In the genomic region with DNA sequence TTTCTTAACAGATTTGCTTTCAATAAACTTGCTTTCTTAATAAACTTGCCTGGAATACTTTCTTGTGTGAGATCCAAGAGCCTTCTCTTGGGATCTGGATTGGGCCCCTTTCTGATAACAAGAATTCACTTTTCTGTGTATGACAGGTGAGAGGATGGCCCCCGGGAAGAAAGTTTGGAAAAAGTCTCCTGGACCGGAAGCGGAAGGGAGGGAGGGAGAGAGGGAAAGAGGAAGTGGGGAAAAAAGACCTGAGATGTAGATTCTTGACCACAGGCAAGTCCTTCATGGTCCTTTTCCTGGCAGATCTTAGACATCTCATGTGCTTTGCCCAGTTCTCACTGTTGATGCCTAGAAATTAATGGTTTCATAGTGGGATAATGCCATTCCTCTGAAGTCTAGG, we compare ENCODE assay signal across 29 cellular contexts.
A peak's percentile ranks its signal among the peaks of the same experiment; 100 is the strongest.
DNase-seq lines count a peak whose midpoint lies in the region; ATAC-seq, FAIRE-seq and TF ChIP-seq lines count a peak whose summit lies in the region.
"Had no signal": no experiment of that assay in that cellular context is flagged by ENCODE, and none has a peak within 500 bp of the region (broad histone marks: within the 10 kb centered on the region; RNA-seq: fewer than 3 reads in every experiment).

No MANE protein-coding gene starts in this region.

- H2AFZ ChIP-seq in H1 (ENCODE audit: low read length): no peak overlapping the region
- H2AFZ ChIP-seq in smooth muscle cell (ENCODE audit: low read depth): peak overlapping the region; percentile 100

- H3K4me3 Mint-ChIP-seq in activated T-cell treated with anti-CD3 and anti-CD28 coated beads, Interleukin-2, amount 50 U/mL, for 72 hours: no peak overlapping the region
- H3K4me3 Mint-ChIP-seq in activated CD4-positive, alpha-beta memory T cell treated with anti-CD3 and anti-CD28 coated beads, Interleukin-2, amount 10 ng/mL, durations not matched to agents 7 days and 5 days: no peak overlapping the region
- H3K4me3 Mint-ChIP-seq: activated CD8-positive, alpha-beta T cell treated with anti-CD3 and anti-CD28 coated beads for 36 hours; T-helper 1 cell treated with Interleukin-12 subunit alpha and Interleukin-12 subunit beta and Interleukin-4 antibody, amounts not matched to agents 30 μg/mL and 1 μg/mL, for 36 hours had no signal

- H4K91ac ChIP-seq in H1 (replicated peaks; ENCODE audit: insufficient read length, low read length): peak overlapping the region; percentile 59

- no peak overlapping the region for H3K14ac ChIP-seq in H1 (ENCODE audit: insufficient read length)

- no peak overlapping the region for H4K8ac ChIP-seq in H1 (ENCODE audit: extremely low read depth, insufficient read depth, low read length)
- no peak overlapping the region for H4K8ac ChIP-seq in mesendoderm (ENCODE audit: low read depth, low read length)

- peaks cover 23% of the 10 kb centered on the region for H3K4me1 ChIP-seq in HUES48 (ENCODE audit: control insufficient read depth, insufficient read depth, low read length)
- H3K4me1 ChIP-seq in H1 (replicated peaks in 1 of 4; ENCODE audit: control insufficient read depth in 3 of 4, insufficient read depth in 4 of 4, low read length in 3 of 4): peaks cover 2 to 15% (median 11%) of the 10 kb centered on the region in 4 experiments; a peak in 4 of 7 replicates
- H3K4me1 ChIP-seq in mesendoderm (ENCODE audit: control insufficient read depth, low read depth, low read length): peaks cover 1% of the 10 kb centered on the region
- peaks cover 15% of the 10 kb centered on the region for H3K4me1 ChIP-seq in smooth muscle cell (ENCODE audit: low read depth)
- H3K4me1 ChIP-seq: transverse colon had no signal

- H3K9me3 ChIP-seq in HUES48 (ENCODE audit: control insufficient read depth, insufficient read depth, low read length) (no peaks in the 10 kb centered on the region), H1 (ENCODE audit: insufficient read depth in 2 of 2, low read depth in 1 of 2, low read length in 1 of 2) (no peaks in the 10 kb centered on the region), smooth muscle cell (replicated peaks; ENCODE audit: low read depth) (no peaks in the 10 kb centered on the region)
- H3K9me3 ChIP-seq: gastroesophageal sphincter, SK-N-SH, stomach, transverse colon had no signal

- H3K79me1 ChIP-seq in H1 (ENCODE audit: low read depth, low read length) (no peaks in the 10 kb centered on the region), mesendoderm (ENCODE audit: low read length) (no peaks in the 10 kb centered on the region)

- peak; percentile 48 for FAIRE-seq in H1 (lab: Jason Lieb, UNC)
- FAIRE-seq: H54, TTC549 had no signal

- no peak for DNase-seq in H1 (ENCODE audit: low read depth in 1 of 2, low spot score in 2 of 2)
- DNase-seq in mesendoderm: peak; percentile 19
- no peak for DNase-seq in smooth muscle cell (lab: John Stamatoyannopoulos, UW; ENCODE audit: unreplicated experiment)
- no peak for DNase-seq in hypothalamus (lab: John Stamatoyannopoulos, UW)
- no peak for DNase-seq in activated T-cell treated with anti-CD3 and anti-CD28 coated beads, Interleukin-2, amount 50 U/mL, for 72 hours
- DNase-seq in activated CD4-positive, alpha-beta memory T cell treated with anti-CD3 and anti-CD28 coated beads, Interleukin-2, amount 10 ng/mL, durations not matched to agents 7 days and 5 days: no peak
- no peak for DNase-seq in GOT3 (lab: John Stamatoyannopoulos, UW)
- DNase-seq: activated CD4-positive, CD25-positive, alpha-beta regulatory T cell treated with anti-CD3 and anti-CD28 coated beads, Interleukin-2, amount 50 U/mL, for 72 hours; activated CD8-positive, alpha-beta T cell treated with anti-CD3 and anti-CD28 coated beads for 36 hours; dermis blood vessel endothelial cell; DMS53; GDM1; mammary epithelial cell; MM.1S; NCI-H1417; NCI-H345; NCI-H82; SK-N-SH; stimulated activated CD8-positive, alpha-beta memory T cell treated with anti-CD3 and anti-CD28 coated beads, Interleukin-4, amount 100 ng/mL, for 48 hours; stomach; transverse colon had no signal

- H3K23ac ChIP-seq in H1 (ENCODE audit: insufficient read length) (no peak overlapping the region), mesendoderm (ENCODE audit: low read length) (no peak overlapping the region)

- peaks cover 7% of the 10 kb centered on the region; the same call in 1 of the 2 replicates for H3K23me2 ChIP-seq in H1 (ENCODE audit: low read depth, low read length)

- TF ChIP-seq EP300 in H1 (IDR thresholded peaks at IDR 0.05; ENCODE audit: borderline replicate concordance in 1 of 2, low read depth in 2 of 2, low read length in 2 of 2): no peak

- CTCF ChIA-PET in H1 (lab: Charles Lee; ENCODE audit: partially characterized antibody): interaction anchor here (0.8 to 2.1 kb wide), 7 partner anchors 8 to 147 kb away, joined by 3 to 5 read pairs (median 3); partner anchors contain the start of gene ID4
- CTCF ChIA-PET in activated CD4-positive, alpha-beta memory T cell treated with anti-CD3 and anti-CD28 coated beads, Interleukin-2, amount 10 ng/mL, durations not matched to agents 7 days and 5 days (lab: Charles Lee): no interaction called here

- H2AK5ac ChIP-seq in H1 (ENCODE audit: low read depth, low read length): no peak overlapping the region; the same call in 1 of the 2 replicates
- H2AK5ac ChIP-seq in mesendoderm (ENCODE audit: low read length): no peak overlapping the region

- H3K79me2 ChIP-seq in H1 (ENCODE audit: control insufficient read depth in 1 of 2, insufficient read depth in 2 of 2, low read length in 2 of 2) (no peaks in the 10 kb centered on the region), mesendoderm (ENCODE audit: control insufficient read depth, insufficient read depth, low read length) (no peaks in the 10 kb centered on the region), smooth muscle cell (ENCODE audit: low read depth) (no peaks in the 10 kb centered on the region)

- TF ChIP-seq POLR2A in H1 (IDR thresholded peaks at IDR 0.05; ENCODE audit: control extremely low read depth in 1 of 2, low read depth in 2 of 2, low read length in 2 of 2): no peak

- no peak overlapping the region for H3K27ac Mint-ChIP-seq in activated T-cell treated with anti-CD3 and anti-CD28 coated beads, Interleukin-2, amount 50 U/mL, for 72 hours
- H3K27ac Mint-ChIP-seq in activated CD4-positive, alpha-beta memory T cell treated with anti-CD3 and anti-CD28 coated beads, Interleukin-2, amount 10 ng/mL, durations not matched to agents 7 days and 5 days: no peak overlapping the region
- H3K27ac Mint-ChIP-seq: activated CD8-positive, alpha-beta T cell treated with anti-CD3 and anti-CD28 coated beads for 36 hours; activated naive CD4-positive, alpha-beta T cell treated with anti-CD3 and anti-CD28 coated beads, Interleukin-2, amount 50 U/mL, for 72 hours; T-helper 1 cell treated with Interleukin-12 subunit alpha and Interleukin-12 subunit beta and Interleukin-4 antibody, amounts not matched to agents 30 μg/mL and 1 μg/mL, for 36 hours had no signal

- no peaks in the 10 kb centered on the region for H4K20me1 ChIP-seq in H1 (replicated peaks in 1 of 2; ENCODE audit: control insufficient read depth in 1 of 2, insufficient read depth in 2 of 2, low read length in 2 of 2)
- no peaks in the 10 kb centered on the region for H4K20me1 ChIP-seq in smooth muscle cell (ENCODE audit: low read depth)

- H3K18ac ChIP-seq in H1 (ENCODE audit: extremely low read depth, low read length) (peak overlapping the region; percentile 53; the same call in 1 of the 2 replicates), mesendoderm (ENCODE audit: low read length) (peak overlapping the region; percentile 75)

- TF ChIP-seq RAD21 in H1 (IDR thresholded peaks at IDR 0.05 in 1 of 2, conservative IDR thresholded peaks at IDR 0.05 in 1 of 2; ENCODE audit: low read depth in 2 of 2, low read length in 2 of 2): no peak

- H3K27ac ChIP-seq in HUES48 (ENCODE audit: low read depth, low read length): peak overlapping the region; percentile 99
- peak overlapping the region; percentile 42; the same call in 1 of the 2 replicates for H3K27ac ChIP-seq in H1 (ENCODE audit: low read depth, low read length)
- no peak overlapping the region for H3K27ac ChIP-seq in mesendoderm (ENCODE audit: low read depth, low read length)
- H3K27ac ChIP-seq in smooth muscle cell (ENCODE audit: low read depth): no peak overlapping the region
- H3K27ac ChIP-seq: KMS-11, skin epidermis, stomach, transverse colon had no signal

- no peaks in the 10 kb centered on the region for H3K4me1 Mint-ChIP-seq in activated T-cell treated with anti-CD3 and anti-CD28 coated beads, Interleukin-2, amount 50 U/mL, for 72 hours (ENCODE audit: low read depth)
- H3K4me1 Mint-ChIP-seq in activated CD4-positive, alpha-beta memory T cell treated with anti-CD3 and anti-CD28 coated beads, Interleukin-2, amount 10 ng/mL, durations not matched to agents 7 days and 5 days: no peaks in the 10 kb centered on the region

- peak overlapping the region; percentile 90 to 93 for H3K4me2 ChIP-seq in H1 (ENCODE audit: insufficient read depth in 1 of 2, low read depth in 2 of 2, low read length in 2 of 2)
- no peak overlapping the region for H3K4me2 ChIP-seq in mesendoderm (ENCODE audit: low read length)
- H3K4me2 ChIP-seq in smooth muscle cell: peak overlapping the region; percentile 99
- H3K4me2 ChIP-seq: KMS-11 had no signal

- H3K4me3 ChIP-seq in HUES48 (ENCODE audit: low read depth, low read length): peak overlapping the region; percentile 69
- H3K4me3 ChIP-seq in H1 (ENCODE audit: extremely low read depth in 1 of 4, insufficient read depth in 2 of 4, low read depth in 3 of 4, low read length in 4 of 4): peak overlapping the region in 2 of 4 experiments; percentile 62 to 64; a peak in 4 of 8 replicates
- H3K4me3 ChIP-seq in mesendoderm (ENCODE audit: low read length): no peak overlapping the region
- H3K4me3 ChIP-seq in smooth muscle cell: no peak overlapping the region

- peak overlapping the region; percentile 88; the same call in 1 of the 2 replicates for H2BK12ac ChIP-seq in H1 (ENCODE audit: low read depth, low read length)

- H2BK15ac ChIP-seq in H1 (ENCODE audit: low read length): no peak overlapping the region
- H2BK15ac ChIP-seq in mesendoderm (replicated peaks; ENCODE audit: low read depth): peak overlapping the region; percentile 78

- H3K36me3 ChIP-seq in HUES48 (ENCODE audit: control insufficient read depth, insufficient read depth, low read length) (no peaks in the 10 kb centered on the region), H1 (ENCODE audit: control insufficient read depth in 2 of 4, insufficient read depth in 4 of 4, low read length in 3 of 4) (no peaks in the 10 kb centered on the region), mesendoderm (ENCODE audit: control insufficient read depth, insufficient read depth, low read length) (no peaks in the 10 kb centered on the region), smooth muscle cell (ENCODE audit: low read depth) (no peaks in the 10 kb centered on the region)
- H3K36me3 ChIP-seq: gastroesophageal sphincter, stomach, transverse colon had no signal

- H3K4ac ChIP-seq in H1 (replicated peaks; ENCODE audit: insufficient read length, low read depth, low read length) (no peak overlapping the region), mesendoderm (ENCODE audit: low read depth, low read length) (no peak overlapping the region)

- POLR2A ChIA-PET in H1 (lab: Charles Lee; ENCODE audit: partially characterized antibody): interaction anchor here (1.0 to 2.2 kb wide), 5 partner anchors 17 to 146 kb away, joined by 3 to 19 read pairs (median 6); partner anchors contain the start of gene ID4
- POLR2A ChIA-PET in activated CD4-positive, alpha-beta memory T cell treated with anti-CD3 and anti-CD28 coated beads, Interleukin-2, amount 10 ng/mL, durations not matched to agents 7 days and 5 days (lab: Charles Lee): no interaction called here

- ATAC-seq in activated T-cell treated with anti-CD3 and anti-CD28 coated beads, Interleukin-2, amount 50 U/mL, for 72 hours (replicated peaks in 1 of 2): no peak
- ATAC-seq: activated CD8-positive, alpha-beta T cell treated with anti-CD3 and anti-CD28 coated beads for 36 hours; activated naive CD4-positive, alpha-beta T cell treated with anti-CD3 and anti-CD28 coated beads, Interleukin-2, amount 50 U/mL, for 72 hours; gastroesophageal sphincter had no signal

- peak overlapping the region; percentile 92; the same call in 1 of the 2 replicates for H2BK5ac ChIP-seq in H1 (ENCODE audit: low read depth, low read length)
- no peak overlapping the region for H2BK5ac ChIP-seq in mesendoderm (ENCODE audit: low read length)

- H3K56ac ChIP-seq in H1 (replicated peaks; ENCODE audit: insufficient read length, low read depth, low read length) (peak overlapping the region; percentile 5), mesendoderm (ENCODE audit: low read length) (no peak overlapping the region)

- peaks cover 1 to 3% of the 10 kb centered on the region in 2 donors for H3K9me3 Mint-ChIP-seq in activated T-cell treated with anti-CD3 and anti-CD28 coated beads, Interleukin-2, amount 50 U/mL, for 72 hours
- peaks cover 5% of the 10 kb centered on the region for H3K9me3 Mint-ChIP-seq in activated CD4-positive, alpha-beta memory T cell treated with anti-CD3 and anti-CD28 coated beads, Interleukin-2, amount 10 ng/mL, durations not matched to agents 7 days and 5 days
- H3K9me3 Mint-ChIP-seq: T-helper 1 cell treated with Interleukin-12 subunit alpha and Interleukin-12 subunit beta and Interleukin-4 antibody, amounts not matched to agents 30 μg/mL and 1 μg/mL, for 36 hours had no signal

- H3F3A ChIP-seq in smooth muscle cell (ENCODE audit: low read depth): peaks cover 7% of the 10 kb centered on the region

- H4K5ac ChIP-seq in H1 (ENCODE audit: insufficient read length, low read depth, low read length) (peak overlapping the region; percentile 74), mesendoderm (ENCODE audit: low read length) (no peak overlapping the region)

- H3K27me3 Mint-ChIP-seq in activated T-cell treated with anti-CD3 and anti-CD28 coated beads, Interleukin-2, amount 50 U/mL, for 72 hours (ENCODE audit: low read depth): peaks cover 9% of the 10 kb centered on the region
- H3K27me3 Mint-ChIP-seq in activated CD4-positive, alpha-beta memory T cell treated with anti-CD3 and anti-CD28 coated beads, Interleukin-2, amount 10 ng/mL, durations not matched to agents 7 days and 5 days: peaks cover 9% of the 10 kb centered on the region

- H3K27me3 ChIP-seq in HUES48 (ENCODE audit: control insufficient read depth, insufficient read depth, low read length) (no peaks in the 10 kb centered on the region), H1 (replicated peaks in 1 of 4; ENCODE audit: control insufficient read depth in 3 of 4, extremely low read depth in 1 of 4, insufficient read depth in 3 of 4, low read length in 3 of 4) (no peaks in the 10 kb centered on the region), mesendoderm (ENCODE audit: insufficient read depth, low read length, poor library complexity) (no peaks in the 10 kb centered on the region), smooth muscle cell (ENCODE audit: low read depth) (no peaks in the 10 kb centered on the region)
- H3K27me3 ChIP-seq: gastroesophageal sphincter had no signal

- no peak for TF ChIP-seq CTCF in H1 (IDR thresholded peaks at IDR 0.05; ENCODE audit: control extremely low read depth in 1 of 3, insufficient read depth in 1 of 3, low read depth in 1 of 3, low read length in 3 of 3)
- TF ChIP-seq CTCF in smooth muscle cell (IDR thresholded peaks at IDR 0.05; ENCODE audit: borderline replicate concordance, insufficient read depth, poor library complexity, severe bottlenecking): no peak

- 51% methylated on average over 3 of the region's 3 CpGs; no CpG with 5 or more reads in 1 of the 2 experiments for WGBS in H1 (ENCODE audit: extremely low coverage in 1 of 2, insufficient coverage in 1 of 2, insufficient read length in 1 of 2, insufficient replicate concordance in 2 of 2, low coverage in 1 of 2, low lambda C conversion rate in 2 of 2, missing lambda C conversion rate in 1 of 2), 2 experiments
- no CpG with 5 or more reads among the region's 3 CpGs for WGBS in mesendoderm (ENCODE audit: extremely low coverage, insufficient coverage, low lambda C conversion rate)
- WGBS in smooth muscle cell (ENCODE audit: low lambda C conversion rate): 48% methylated on average over 3 of the region's 3 CpGs

- peak overlapping the region; percentile 78; the same call in 1 of the 2 replicates for H3K9ac ChIP-seq in HUES48 (ENCODE audit: low read depth, low read length)
- no peak overlapping the region for H3K9ac ChIP-seq in H1 (replicated peaks in 1 of 4; ENCODE audit: extremely low read depth in 1 of 4, low read depth in 3 of 4, low read length in 3 of 4)
- H3K9ac ChIP-seq in mesendoderm (ENCODE audit: low read length): no peak overlapping the region
- H3K9ac ChIP-seq in smooth muscle cell (ENCODE audit: low read depth): no peak overlapping the region
- H3K9ac ChIP-seq: KMS-11 had no signal

- peak overlapping the region; percentile 40 for H2BK120ac ChIP-seq in H1 (replicated peaks; ENCODE audit: low read depth, low read length)
- H2BK120ac ChIP-seq in mesendoderm (ENCODE audit: low read depth, low read length): peak overlapping the region; percentile 90

- H2BK20ac ChIP-seq in H1 (ENCODE audit: low read length): peak overlapping the region; percentile 77; the same call in 1 of the 2 replicates

- peaks cover 0 to 2% of the 10 kb centered on the region in 2 donors for H3K36me3 Mint-ChIP-seq in activated T-cell treated with anti-CD3 and anti-CD28 coated beads, Interleukin-2, amount 50 U/mL, for 72 hours (ENCODE audit: insufficient read depth in 2 of 2)
- no peaks in the 10 kb centered on the region for H3K36me3 Mint-ChIP-seq in activated CD4-positive, alpha-beta memory T cell treated with anti-CD3 and anti-CD28 coated beads, Interleukin-2, amount 10 ng/mL, durations not matched to agents 7 days and 5 days (ENCODE audit: low read depth)
- H3K36me3 Mint-ChIP-seq: activated naive CD4-positive, alpha-beta T cell treated with anti-CD3 and anti-CD28 coated beads, Interleukin-2, amount 50 U/mL, for 72 hours had no signal

Comparison
In these comparisons a context has a peak if more than half of its experiments do, and no peak if none do; other contexts are left out.
1. H3K27ac ChIP-seq: peak in HUES48 (single experiment) and H1 (single experiment); none in mesendoderm (single experiment) and smooth muscle cell (single experiment).